Comparison of ENCODE assay signal across 28 cellular contexts in the genomic region with DNA sequence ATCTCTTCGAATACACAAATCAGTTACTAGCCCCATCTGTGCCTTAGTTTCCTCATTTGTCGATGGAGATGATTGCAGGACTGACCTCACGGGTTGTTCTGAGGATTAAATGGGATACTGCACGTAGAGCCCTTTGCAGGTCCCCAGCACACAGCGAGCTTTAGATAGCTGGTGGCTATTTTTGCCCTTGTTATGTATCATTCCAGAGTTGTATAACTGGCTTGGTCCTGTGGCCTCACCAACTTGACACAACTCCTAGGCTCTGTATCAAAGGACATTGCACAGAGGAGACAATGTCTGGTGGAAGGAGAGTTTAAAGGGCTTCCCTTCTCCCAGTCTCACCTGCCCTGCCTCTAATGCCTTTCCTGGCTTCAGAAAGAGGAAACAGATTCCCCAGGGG. TPM values are rescaled to one million over a fixed set of nuclear protein-coding genes. Genes with fewer than 3 reads are reported as not detected.
"Had no signal": no experiment of that assay in that cellular context is flagged by ENCODE, and none has a peak within 500 bp of the region (broad histone marks: within the 10 kb centered on the region; RNA-seq: fewer than 3 reads in every experiment).

No MANE protein-coding gene starts in this region.

- H3K4me3 ChIP-seq: ascending aorta, body of pancreas had no signal

- H3K9me3 ChIP-seq: ascending aorta, body of pancreas had no signal

- H3K4me1 ChIP-seq: ascending aorta, body of pancreas had no signal

- H3K9ac ChIP-seq: KMS-11 had no signal

- H3K36me3 ChIP-seq: ascending aorta had no signal

- ATAC-seq: activated CD8-positive, alpha-beta T cell treated with anti-CD3 and anti-CD28 coated beads, Interleukin-2, amount 10 ng/mL, durations not matched to agents 7 days and 5 days; activated naive CD4-positive, alpha-beta T cell treated with anti-CD3 and anti-CD28 coated beads, Interleukin-2, amount 50 U/mL, for 72 hours; activated naive CD8-positive, alpha-beta T cell treated with anti-CD3 and anti-CD28 coated beads, Interleukin-2, amount 50 U/mL, for 24 hours; activated T-cell treated with anti-CD3 and anti-CD28 coated beads, Interleukin-2, amount 50 U/mL, for 4 hours; body of pancreas; Panc1 had no signal

- DNase-seq: activated CD4-positive, alpha-beta T cell treated with anti-CD3 and anti-CD28 coated beads for 48 hours; activated CD4-positive, alpha-beta T cell treated with anti-CD3 and anti-CD28 coated beads, Interleukin-2, amount 50 U/mL, for 4 hours; activated CD4-positive, CD25-positive, alpha-beta regulatory T cell treated with anti-CD3 and anti-CD28 coated beads, Interleukin-2, amount 50 U/mL, for 72 hours; activated CD8-positive, alpha-beta T cell treated with anti-CD3 and anti-CD28 coated beads, Interleukin-2, amount 10 ng/mL, durations not matched to agents 7 days and 5 days; activated effector memory CD4-positive, alpha-beta T cell treated with anti-CD3 and anti-CD28 coated beads, Interleukin-2, amount 50 U/mL, for 16 hours; activated naive CD4-positive, alpha-beta T cell treated with Interleukin-2 at 50 U/mL for 16 hours; activated naive CD8-positive, alpha-beta T cell treated with anti-CD3 and anti-CD28 coated beads, Interleukin-2, amount 50 U/mL, for 24 hours; activated T-cell treated with anti-CD3 and anti-CD28 coated beads, Interleukin-2, amount 50 U/mL, for 4 hours; amniotic stem cell; body of pancreas; NCI-H1092; NCI-H1930; NCI-H2171; NCI-H2227 treated with DMSO at 0.1 percent for 48 hours; NCI-H526 treated with DMSO at 0.1 percent for 48 hours; NK-92 treated with Interleukin-12 subunit alpha and Interleukin-12 subunit beta, amount 100 ng/mL, for 24 hours; OCI-M1; RPMI8226; SHP77 treated with DMSO at 0.1 percent for 48 hours had no signal

- H3K27ac ChIP-seq: ascending aorta, body of pancreas, KMS-11 had no signal

- H3K27me3 ChIP-seq: ascending aorta, body of pancreas had no signal

RNA-seq across cellular contexts. Expression of gene MOGAT2, which starts 28.2 kb away (rescaled TPM):
- total RNA-seq: activated CD8-positive, alpha-beta T cell treated with anti-CD3 and anti-CD28 coated beads, Interleukin-2, amount 10 ng/mL, durations not matched to agents 7 days and 5 days; activated naive CD4-positive, alpha-beta T cell treated with anti-CD3 and anti-CD28 coated beads, Interleukin-2, amount 50 U/mL, for 72 hours; ascending aorta; body of pancreas; bronchial epithelial cell; MCF 10A; NCI-H460; SK-MEL-5 had no signal
- polyA plus RNA-seq: IgD-negative memory B cell had no signal
